Comparison of ENCODE assay signal across 8 cellular contexts in genomic region chr7:51123322-51124021, GRCh38.
DNase-seq lines count a peak whose midpoint lies in the region; ATAC-seq and TF ChIP-seq lines count a peak whose summit lies in the region.

No MANE protein-coding gene starts in this region.

- no peak for DNase-seq in central memory CD8-positive, alpha-beta T cell (ENCODE audit: low spot score in 2 of 2)
- DNase-seq in NCI-H1092 (lab: John Stamatoyannopoulos, UW) (no peak), MM.1S (no peak)

- H4K20me1 ChIP-seq in MM.1S (ENCODE audit: insufficient read depth, low read length), result no peaks in the 10 kb centered on the region

- H3K9me2 ChIP-seq in MM.1S (replicated peaks; ENCODE audit: insufficient read depth, low read length), result no peaks in the 10 kb centered on the region

- H3K9me3 ChIP-seq in parathyroid adenoma (ENCODE audit: control insufficient read depth, low read length), result no peaks in the 10 kb centered on the region
- H3K9me3 ChIP-seq in MM.1S (replicated peaks; ENCODE audit: insufficient read depth, low read length), result no peaks in the 10 kb centered on the region

- H3K27ac ChIP-seq in parathyroid adenoma, result peak overlapping the region; percentile 43
- H3K27ac ChIP-seq in MM.1S (ENCODE audit: low read length), result no peak overlapping the region

- no peaks in the 10 kb centered on the region for H3K27me3 Mint-ChIP-seq in T-helper 1 cell treated with Interleukin-12 subunit alpha and Interleukin-12 subunit beta and Interleukin-4 antibody, amounts not matched to agents 30 μg/mL and 1 μg/mL, for 36 hours (ENCODE audit: low read depth)
- no peaks in the 10 kb centered on the region for H3K27me3 Mint-ChIP-seq in central memory CD8-positive, alpha-beta T cell

- TF ChIP-seq CTCF in parathyroid adenoma (IDR thresholded peaks at IDR 0.05) (no peak), MM.1S (IDR thresholded peaks at IDR 0.05; ENCODE audit: low read length) (no peak)

- H3K79me2 ChIP-seq in parathyroid adenoma (no peaks in the 10 kb centered on the region), MM.1S (ENCODE audit: low read length) (no peaks in the 10 kb centered on the region)

- peaks cover 26% of the 10 kb centered on the region for H3K4me1 Mint-ChIP-seq in T-helper 1 cell treated with Interleukin-12 subunit alpha and Interleukin-12 subunit beta and Interleukin-4 antibody, amounts not matched to agents 30 μg/mL and 1 μg/mL, for 36 hours (ENCODE audit: low read depth)
- H3K4me1 Mint-ChIP-seq in central memory CD8-positive, alpha-beta T cell, result no peaks in the 10 kb centered on the region

- H3K4me3 ChIP-seq in parathyroid adenoma (ENCODE audit: low read depth, low read length) (no peak overlapping the region), MM.1S (ENCODE audit: low read length) (no peak overlapping the region)

- H3K27ac Mint-ChIP-seq in T-helper 1 cell treated with Interleukin-12 subunit alpha and Interleukin-12 subunit beta and Interleukin-4 antibody, amounts not matched to agents 30 μg/mL and 1 μg/mL, for 36 hours, result peak overlapping the region; percentile 82
- no peak overlapping the region for H3K27ac Mint-ChIP-seq in central memory CD8-positive, alpha-beta T cell (ENCODE audit: low read depth)

- H3K4me1 ChIP-seq in parathyroid adenoma, result peaks cover 17% of the 10 kb centered on the region
- no peaks in the 10 kb centered on the region for H3K4me1 ChIP-seq in MM.1S (ENCODE audit: low read length)

- H3K9me3 Mint-ChIP-seq in T-helper 1 cell treated with Interleukin-12 subunit alpha and Interleukin-12 subunit beta and Interleukin-4 antibody, amounts not matched to agents 30 μg/mL and 1 μg/mL, for 36 hours, result no peaks in the 10 kb centered on the region
- no peaks in the 10 kb centered on the region for H3K9me3 Mint-ChIP-seq in central memory CD8-positive, alpha-beta T cell

- H3K9ac ChIP-seq in parathyroid adenoma (no peak overlapping the region), MM.1S (ENCODE audit: low read length) (no peak overlapping the region)

- H3F3A ChIP-seq in MM.1S (ENCODE audit: insufficient read depth, low read length), result no peaks in the 10 kb centered on the region

- H3K4me2 ChIP-seq in parathyroid adenoma (ENCODE audit: low read length) (no peak overlapping the region), MM.1S (ENCODE audit: low read depth, low read length) (no peak overlapping the region)

- no peak for TF ChIP-seq POLR2A in GM18505 (IDR thresholded peaks at IDR 0.05; ENCODE audit: borderline replicate concordance, extremely low read depth, insufficient read depth, insufficient read length)

- H3K36me3 ChIP-seq in parathyroid adenoma (ENCODE audit: control insufficient read depth, insufficient read depth, low read length) (no peaks in the 10 kb centered on the region), MM.1S (replicated peaks; ENCODE audit: insufficient read depth, low read length) (no peaks in the 10 kb centered on the region)

- H3K4me3 Mint-ChIP-seq in T-helper 1 cell treated with Interleukin-12 subunit alpha and Interleukin-12 subunit beta and Interleukin-4 antibody, amounts not matched to agents 30 μg/mL and 1 μg/mL, for 36 hours, result no peak overlapping the region
- H3K4me3 Mint-ChIP-seq in central memory CD8-positive, alpha-beta T cell, result no peak overlapping the region

- H2AFZ ChIP-seq in parathyroid adenoma (no peak overlapping the region), MM.1S (ENCODE audit: low read length) (no peak overlapping the region)

- H3K27me3 ChIP-seq in parathyroid adenoma (ENCODE audit: control insufficient read depth, insufficient read depth, low read length), result no peaks in the 10 kb centered on the region
- no peaks in the 10 kb centered on the region for H3K27me3 ChIP-seq in MM.1S (replicated peaks; ENCODE audit: insufficient read depth, low read length)

- H3K36me3 Mint-ChIP-seq in T-helper 1 cell treated with Interleukin-12 subunit alpha and Interleukin-12 subunit beta and Interleukin-4 antibody, amounts not matched to agents 30 μg/mL and 1 μg/mL, for 36 hours (ENCODE audit: low read depth), result no peaks in the 10 kb centered on the region
- H3K36me3 Mint-ChIP-seq in central memory CD8-positive, alpha-beta T cell (ENCODE audit: insufficient read depth), result no peaks in the 10 kb centered on the region

- ATAC-seq in GM18505 (IDR thresholded peaks at IDR 0.05; ENCODE audit: unreplicated experiment), result peak; percentile 57
- ATAC-seq in central memory CD8-positive, alpha-beta T cell (replicated peaks; ENCODE audit: extremely low read depth, poor library complexity, severe bottlenecking), result peak; percentile 59
- no peak for ATAC-seq in GM19328 (IDR thresholded peaks at IDR 0.05; ENCODE audit: unreplicated experiment)
- no peak for ATAC-seq in GM18502 (IDR thresholded peaks at IDR 0.05; ENCODE audit: poor library complexity, unreplicated experiment)

Comparison
In these comparisons a context has a peak if more than half of its experiments do, and no peak if none do; other contexts are left out.
1. ATAC-seq: peak in GM18505 (single experiment) and central memory CD8-positive, alpha-beta T cell (single experiment); none in GM19328 (single experiment) and GM18502 (single experiment).